9 cellular contexts compared by ENCODE assay signal in genomic region chr18:45687617-45688016, GRCh38. TPM values are rescaled to one million over a fixed set of nuclear protein-coding genes. Genes with fewer than 3 reads are reported as not detected.
DNase-seq lines count a peak whose midpoint lies in the region; ATAC-seq, FAIRE-seq and TF ChIP-seq lines count a peak whose summit lies in the region.
"Had no signal": no experiment of that assay in that cellular context is flagged by ENCODE, and none has a peak within 500 bp of the region (broad histone marks: within the 10 kb centered on the region; RNA-seq: fewer than 3 reads in every experiment).

No MANE protein-coding gene starts in this region.

- TF ChIP-seq CTCF in GM10248 (IDR thresholded peaks at IDR 0.05; ENCODE audit: control extremely low read depth, extremely low read depth, low read depth, missing control alignments) (no peak), D721Med (IDR thresholded peaks at IDR 0.05; ENCODE audit: insufficient read depth, missing control alignments) (no peak)

- peak; percentile 32 for ATAC-seq in GM19452 (IDR thresholded peaks at IDR 0.05; ENCODE audit: unreplicated experiment)
- ATAC-seq in HG03432 (IDR thresholded peaks at IDR 0.05; ENCODE audit: unreplicated experiment) = peak; percentile 47

- H3K4me1 Mint-ChIP-seq in activated naive CD8-positive, alpha-beta T cell treated with anti-CD3 and anti-CD28 coated beads for 36 hours = peaks cover 64% of the 10 kb centered on the region

- peak overlapping the region; percentile 88 for H3K4me3 Mint-ChIP-seq in activated naive CD8-positive, alpha-beta T cell treated with anti-CD3 and anti-CD28 coated beads for 36 hours

- FAIRE-seq in D721Med (lab: Jason Lieb, UNC) (no peak), frontal cortex (lab: Jason Lieb, UNC) (no peak)
- FAIRE-seq: colon had no signal

- CTCF ChIA-PET in GM10248 (lab: Yijun Ruan, JAX) = interaction anchor here (0.9 to 7.6 kb wide), 16 partner anchors 9 to 388 kb away, joined by 3 to 86 read pairs (median 3); partner anchors contain the start of genes PSTPIP2 and SLC14A1

- peaks cover 1% of the 10 kb centered on the region for H3K36me3 Mint-ChIP-seq in activated naive CD8-positive, alpha-beta T cell treated with anti-CD3 and anti-CD28 coated beads for 36 hours

- POLR2A ChIA-PET in GM10248 (lab: Yijun Ruan, JAX) = no interaction called here

- DNase-seq in GM10248 (ENCODE audit: extremely low spot score) (peak; percentile 38), D721Med (ENCODE audit: insufficient read length, low spot score) (no peak), NCI-H2196 treated with DMSO at 0.1 percent for 48 hours (lab: John Stamatoyannopoulos, UW; ENCODE audit: unreplicated experiment) (no peak), H4 (ENCODE audit: low spot score) (no peak), frontal cortex (ENCODE audit: low spot score in 2 of 2) (no peak)
- DNase-seq in activated naive CD8-positive, alpha-beta T cell treated with anti-CD3 and anti-CD28 coated beads for 36 hours = peak; percentile 52

- H3K27ac Mint-ChIP-seq in activated naive CD8-positive, alpha-beta T cell treated with anti-CD3 and anti-CD28 coated beads for 36 hours = peak overlapping the region; percentile 96

- H3K27me3 Mint-ChIP-seq in activated naive CD8-positive, alpha-beta T cell treated with anti-CD3 and anti-CD28 coated beads for 36 hours = peaks cover 15% of the 10 kb centered on the region

- no peaks in the 10 kb centered on the region for H3K9me3 Mint-ChIP-seq in activated naive CD8-positive, alpha-beta T cell treated with anti-CD3 and anti-CD28 coated beads for 36 hours

RNA-seq across cellular contexts. Expression of gene SLC14A1, which starts 36.4 kb away (rescaled TPM):
- total RNA-seq in activated naive CD8-positive, alpha-beta T cell treated with anti-CD3 and anti-CD28 coated beads for 36 hours = 1 to 10 TPM; 1.1 to 1.4 TPM
- 257 and 276 TPM in 2 replicates for total RNA-seq in H4 (2014; rRNA removed; shearing (Covaris generic))
- total RNA-seq in frontal cortex = 3.7 TPM

Comparison
In these comparisons a context has a peak if more than half of its experiments do, and no peak if none do; other contexts are left out.
1. DNase-seq: peak in GM10248 (single experiment) and activated naive CD8-positive, alpha-beta T cell treated with anti-CD3 and anti-CD28 coated beads for 36 hours (single experiment); none in D721Med (single experiment), NCI-H2196 treated with DMSO at 0.1 percent for 48 hours (single experiment), H4 (single experiment) and frontal cortex (0 of 2).
2. RNA of gene SLC14A1, which starts 36.4 kb away (total RNA-seq): 257 to 276 TPM in H4; 3.7 TPM in frontal cortex (single experiment) and 1.1 to 1.4 TPM in activated naive CD8-positive, alpha-beta T cell treated with anti-CD3 and anti-CD28 coated beads for 36 hours; every median in the first group is over 10 times any median in the second.